In genomic region chr1:155910621-155911121, GRCh38 we compare ENCODE assay signal across 8 cellular contexts. TPM values are rescaled to one million over a fixed set of nuclear protein-coding genes. Genes with fewer than 3 reads are reported as not detected.
DNase-seq lines count a peak whose midpoint lies in the region; ATAC-seq and TF ChIP-seq lines count a peak whose summit lies in the region.

No MANE protein-coding gene starts in this region.

- peak; percentile 26 for ATAC-seq in HG03432 (IDR thresholded peaks at IDR 0.05; ENCODE audit: unreplicated experiment)
- ATAC-seq in lung (ENCODE audit: insufficient read depth, low FRiP score) = no peak

- H3K27ac Mint-ChIP-seq in activated CD4-positive, alpha-beta T cell treated with anti-CD3 and anti-CD28 coated beads, Interleukin-2, amount 10 ng/mL, durations not matched to agents 24 days and 14 days = peak overlapping the region; percentile 99

- H3K27ac ChIP-seq in SK-N-MC (peak overlapping the region; percentile 79; the same call in 1 of the 2 replicates), lung (ENCODE audit: low read depth in 1 of 2, low read length in 1 of 2) (peak overlapping the region; percentile 84 to 89), temporal lobe (ENCODE audit: low read depth, low read length) (peak overlapping the region; percentile 84)
- peak overlapping the region; percentile 74 for H3K27ac ChIP-seq in effector memory CD4-positive, alpha-beta T cell (ENCODE audit: insufficient read depth, low read length, poor library complexity, severe bottlenecking)

- peaks cover 21% of the 10 kb centered on the region for H3K4me1 Mint-ChIP-seq in activated CD4-positive, alpha-beta T cell treated with anti-CD3 and anti-CD28 coated beads, Interleukin-2, amount 10 ng/mL, durations not matched to agents 24 days and 14 days

- peak overlapping the region; percentile 77 for H3K9ac ChIP-seq in SK-N-MC (ENCODE audit: insufficient read length)

- H3K4me3 ChIP-seq in SK-N-MC = peak overlapping the region; percentile 91
- peak overlapping the region; percentile 75 for H3K4me3 ChIP-seq in effector memory CD4-positive, alpha-beta T cell (ENCODE audit: insufficient read depth, low read depth, low read length, poor library complexity, severe bottlenecking)
- H3K4me3 ChIP-seq in lung = peak overlapping the region; percentile 60

- no peaks in the 10 kb centered on the region for H3K9me3 Mint-ChIP-seq in activated CD4-positive, alpha-beta T cell treated with anti-CD3 and anti-CD28 coated beads, Interleukin-2, amount 10 ng/mL, durations not matched to agents 24 days and 14 days

- intact Hi-C loops in activated CD4-positive, alpha-beta T cell treated with anti-CD3 and anti-CD28 coated beads, Interleukin-2, amount 10 ng/mL, durations not matched to agents 24 days and 14 days (cut with micrococcal nuclease) = loop anchor here (1.0 to 2.0 kb wide), 3 partner anchors 24 to 144 kb away; partner anchors contain the start of genes GON4L, KHDC4 and LAMTOR2

- H3K4me1 ChIP-seq in effector memory CD4-positive, alpha-beta T cell (ENCODE audit: control insufficient read depth, insufficient read depth, low read length, poor library complexity, severe bottlenecking) = peaks cover 11% of the 10 kb centered on the region
- peaks cover 0 to 1% of the 10 kb centered on the region in 2 donors for H3K4me1 ChIP-seq in lung (ENCODE audit: control insufficient read depth in 2 of 2, insufficient read depth in 2 of 2, low read length in 2 of 2)

- TF ChIP-seq CTCF in lung (IDR thresholded peaks at IDR 0.05; ENCODE audit: control extremely low read depth, extremely low read depth) = no peak

- peaks cover 63% of the 10 kb centered on the region for H3K36me3 Mint-ChIP-seq in activated CD4-positive, alpha-beta T cell treated with anti-CD3 and anti-CD28 coated beads, Interleukin-2, amount 10 ng/mL, durations not matched to agents 24 days and 14 days (ENCODE audit: low read depth)

- DNase-seq in activated CD4-positive, alpha-beta T cell treated with anti-CD3 and anti-CD28 coated beads, Interleukin-2, amount 10 ng/mL, durations not matched to agents 24 days and 14 days = peak; percentile 74
- no peak for DNase-seq in activated CD4-positive, alpha-beta T cell treated with anti-CD3 and anti-CD28 coated beads, Interleukin-2, amount 50 U/mL, for 4 hours
- DNase-seq in SK-N-MC (ENCODE audit: low read depth, low spot score) (no peak), lung (ENCODE audit: low spot score) (no peak), NOMO-1 treated with DMSO at 0.1 percent for 48 hours (lab: John Stamatoyannopoulos, UW; ENCODE audit: unreplicated experiment) (no peak)
- DNase-seq in effector memory CD4-positive, alpha-beta T cell = no peak

- H3K27me3 ChIP-seq in effector memory CD4-positive, alpha-beta T cell (replicated peaks; ENCODE audit: control insufficient read depth, insufficient read depth, low read length, poor library complexity, severe bottlenecking) = no peaks in the 10 kb centered on the region
- no peaks in the 10 kb centered on the region for H3K27me3 ChIP-seq in lung (ENCODE audit: control insufficient read depth, insufficient read depth)

- H3K27me3 Mint-ChIP-seq in activated CD4-positive, alpha-beta T cell treated with anti-CD3 and anti-CD28 coated beads, Interleukin-2, amount 10 ng/mL, durations not matched to agents 24 days and 14 days = no peaks in the 10 kb centered on the region

- WGBS in lung, 2 donors = 3% methylated on average over 11 of the region's 11 CpGs

- no peaks in the 10 kb centered on the region for H3K9me3 ChIP-seq in SK-N-MC (ENCODE audit: low read depth, low read length)
- no peaks in the 10 kb centered on the region for H3K9me3 ChIP-seq in effector memory CD4-positive, alpha-beta T cell (ENCODE audit: control insufficient read depth, low read length)
- no peaks in the 10 kb centered on the region for H3K9me3 ChIP-seq in lung (ENCODE audit: control insufficient read depth in 2 of 2, insufficient read depth in 1 of 2, low read length in 1 of 2)

- peak overlapping the region; percentile 97 for H3K4me3 Mint-ChIP-seq in activated CD4-positive, alpha-beta T cell treated with anti-CD3 and anti-CD28 coated beads, Interleukin-2, amount 10 ng/mL, durations not matched to agents 24 days and 14 days

- H3K36me3 ChIP-seq in SK-N-MC (ENCODE audit: insufficient read depth, low read length) = peaks cover 61% of the 10 kb centered on the region
- peaks cover 29% of the 10 kb centered on the region for H3K36me3 ChIP-seq in effector memory CD4-positive, alpha-beta T cell (ENCODE audit: control insufficient read depth, insufficient read depth, low read length)
- H3K36me3 ChIP-seq in lung (ENCODE audit: control insufficient read depth in 2 of 2, insufficient read depth in 2 of 2, low read length in 2 of 2) = peaks cover 18 to 24% of the 10 kb centered on the region in 2 donors

RNA-seq across cellular contexts. Expression of gene RIT1, which starts 0.5 kb away (rescaled TPM):
- total RNA-seq in activated CD4-positive, alpha-beta T cell treated with anti-CD3 and anti-CD28 coated beads, Interleukin-2, amount 10 ng/mL, durations not matched to agents 24 days and 14 days = 17.9 and 21.7 TPM in 2 replicates
- total RNA-seq in lung (10 to 100 TPM; 43.6 to 58.2 TPM), temporal lobe (22.6 TPM)
- polyA plus RNA-seq in lung = 10 to 100 TPM; 15.8 to 41.4 TPM

RNA-seq across cellular contexts. Expression of gene KHDC4, which starts 23.5 kb away (rescaled TPM):
- total RNA-seq in activated CD4-positive, alpha-beta T cell treated with anti-CD3 and anti-CD28 coated beads, Interleukin-2, amount 10 ng/mL, durations not matched to agents 24 days and 14 days = 82.9 and 92.2 TPM in 2 replicates
- total RNA-seq in lung (10 to 100 TPM; 35.0 to 63.1 TPM), temporal lobe (24.8 TPM)
- polyA plus RNA-seq in lung = 10 to 100 TPM; 15.4 to 34.2 TPM

RNA-seq across cellular contexts. Expression of gene RXFP4, which starts 30.8 kb away (rescaled TPM):
- not detected in 2 replicates for total RNA-seq in activated CD4-positive, alpha-beta T cell treated with anti-CD3 and anti-CD28 coated beads, Interleukin-2, amount 10 ng/mL, durations not matched to agents 24 days and 14 days
- total RNA-seq in lung (not detected), temporal lobe (not detected)
- under 1 TPM; 0.05 to 0.20 TPM for polyA plus RNA-seq in lung

RNA-seq across cellular contexts. Expression of gene SYT11, which starts 51.3 kb away (rescaled TPM):
- total RNA-seq in activated CD4-positive, alpha-beta T cell treated with anti-CD3 and anti-CD28 coated beads, Interleukin-2, amount 10 ng/mL, durations not matched to agents 24 days and 14 days = 17.8 and 18.5 TPM in 2 replicates
- total RNA-seq in lung (10 to 100 TPM in 1 of 2 donors, 1 to 10 TPM in 1; 9.0 to 22.4 TPM), temporal lobe (199 TPM)
- 1 to 10 TPM in 1 of 2 donors, under 1 TPM in 1; 0.91 to 7.3 TPM for polyA plus RNA-seq in lung

RNA-seq across cellular contexts. Expression of gene GON4L, which starts 53.7 kb away (rescaled TPM):
- 63.2 and 64.0 TPM in 2 replicates for total RNA-seq in activated CD4-positive, alpha-beta T cell treated with anti-CD3 and anti-CD28 coated beads, Interleukin-2, amount 10 ng/mL, durations not matched to agents 24 days and 14 days
- total RNA-seq in lung (10 to 100 TPM; 46.1 to 61.4 TPM), temporal lobe (35.7 TPM)
- polyA plus RNA-seq in lung = 10 to 100 TPM; 16.2 to 18.6 TPM
